Comparison of ENCODE assay signal across 4 cellular contexts in the genomic region with DNA sequence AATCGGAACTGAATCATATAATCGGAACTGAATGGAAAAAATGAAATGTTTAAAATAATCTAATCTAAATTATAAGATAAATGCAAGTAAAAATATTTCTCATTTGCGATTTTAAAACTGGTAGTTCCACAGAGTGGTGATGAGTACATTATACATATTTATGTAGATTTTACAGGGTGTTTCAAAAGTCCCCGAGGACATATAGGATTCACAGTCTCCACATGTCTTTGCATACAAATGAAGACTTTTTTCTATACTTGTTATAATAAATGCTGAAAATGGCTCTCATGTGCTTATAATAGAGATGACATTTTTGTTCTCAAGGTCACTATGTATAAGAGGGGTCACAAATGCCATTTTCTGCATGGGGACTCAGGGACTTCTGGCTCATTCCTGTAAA.
"Had no signal": no experiment of that assay in that cellular context is flagged by ENCODE, and none has a peak within 500 bp of the region (broad histone marks: within the 10 kb centered on the region; RNA-seq: fewer than 3 reads in every experiment).

No MANE protein-coding gene starts in this region.

- H3K4me3 ChIP-seq: K562 had no signal

- ATAC-seq: HepG2 had no signal

- DNase-seq: KG1 had no signal

- H3K27ac ChIP-seq: HL-60 had no signal
